Comparison of ENCODE assay signal across 1 cellular context in the genomic region with DNA sequence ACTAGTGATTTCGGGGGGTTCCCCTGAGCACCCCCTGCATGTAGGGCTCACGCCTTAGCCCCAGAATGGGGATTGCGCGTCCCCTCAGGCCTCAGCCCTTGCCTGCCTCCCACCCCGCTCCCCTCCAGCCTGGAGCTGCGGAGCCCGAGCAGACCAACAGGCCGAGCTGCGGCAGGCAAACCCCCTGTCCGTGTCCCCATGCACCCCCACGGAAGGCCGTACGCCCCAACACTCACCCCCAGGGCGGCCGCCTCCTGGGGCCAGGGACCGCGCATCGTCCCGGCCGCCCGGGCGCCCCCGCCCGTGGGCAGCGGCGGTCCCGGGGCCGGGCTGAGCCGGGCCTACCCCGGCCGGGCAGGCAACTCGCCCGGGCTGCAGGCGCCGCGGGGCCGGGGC.
TF ChIP-seq lines count a peak whose summit lies in the region.

No MANE protein-coding gene starts in this region.

TF ChIP-seq in HepG2, 621 proteins besides CTCF, POLR2A, EP300 and RAD21:
- peak in 1 of 2 experiments; percentile 0; a peak in 2 of 4 replicates for TF ChIP-seq REST (IDR thresholded peaks at IDR 0.05; ENCODE audit: borderline replicate concordance in 1 of 2, low read depth in 1 of 2, low read length in 2 of 2)
- no peak for TF ChIP-seq RFXAP (CRISPR knock-in tag; IDR thresholded peaks at IDR 0.05; ENCODE audit: borderline replicate concordance)
- no peak for TF ChIP-seq ZZZ3 (CRISPR knock-in tag; IDR thresholded peaks at IDR 0.05; ENCODE audit: borderline replicate concordance)
- TF ChIP-seq SNAPC2 (CRISPR knock-in tag; IDR thresholded peaks at IDR 0.05) = no peak
- TF ChIP-seq PRPF4 (IDR thresholded peaks at IDR 0.05; ENCODE audit: low read depth, low read length, poor library complexity, severe bottlenecking) = no peak
- no peak for TF ChIP-seq SNRNP70 (IDR thresholded peaks at IDR 0.05; ENCODE audit: low read depth, low read length)
- TF ChIP-seq KLF9 (CRISPR knock-in tag; IDR thresholded peaks at IDR 0.05; ENCODE audit: low read depth) = no peak
- no peak for TF ChIP-seq PRDM4 (CRISPR knock-in tag; IDR thresholded peaks at IDR 0.05; ENCODE audit: borderline replicate concordance)
- TF ChIP-seq, protein P1, sequence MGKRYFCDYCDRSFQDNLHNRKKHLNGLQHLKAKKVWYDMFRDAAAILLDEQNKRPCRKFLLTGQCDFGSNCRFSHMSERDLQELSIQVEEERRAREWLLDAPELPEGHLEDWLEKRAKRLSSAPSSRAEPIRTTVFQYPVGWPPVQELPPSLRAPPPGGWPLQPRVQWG (CRISPR knock-in tag; IDR thresholded peaks at IDR 0.05; ENCODE audit: borderline replicate concordance, low read depth) = no peak
- 0 out of 2 replicates have a peak, but pooled peaks have one; percentile 2 for TF ChIP-seq HDAC1 (CRISPR knock-in tag; IDR thresholded peaks at IDR 0.05)
